ENCODE assay signal across 8 cellular contexts in the genomic region with DNA sequence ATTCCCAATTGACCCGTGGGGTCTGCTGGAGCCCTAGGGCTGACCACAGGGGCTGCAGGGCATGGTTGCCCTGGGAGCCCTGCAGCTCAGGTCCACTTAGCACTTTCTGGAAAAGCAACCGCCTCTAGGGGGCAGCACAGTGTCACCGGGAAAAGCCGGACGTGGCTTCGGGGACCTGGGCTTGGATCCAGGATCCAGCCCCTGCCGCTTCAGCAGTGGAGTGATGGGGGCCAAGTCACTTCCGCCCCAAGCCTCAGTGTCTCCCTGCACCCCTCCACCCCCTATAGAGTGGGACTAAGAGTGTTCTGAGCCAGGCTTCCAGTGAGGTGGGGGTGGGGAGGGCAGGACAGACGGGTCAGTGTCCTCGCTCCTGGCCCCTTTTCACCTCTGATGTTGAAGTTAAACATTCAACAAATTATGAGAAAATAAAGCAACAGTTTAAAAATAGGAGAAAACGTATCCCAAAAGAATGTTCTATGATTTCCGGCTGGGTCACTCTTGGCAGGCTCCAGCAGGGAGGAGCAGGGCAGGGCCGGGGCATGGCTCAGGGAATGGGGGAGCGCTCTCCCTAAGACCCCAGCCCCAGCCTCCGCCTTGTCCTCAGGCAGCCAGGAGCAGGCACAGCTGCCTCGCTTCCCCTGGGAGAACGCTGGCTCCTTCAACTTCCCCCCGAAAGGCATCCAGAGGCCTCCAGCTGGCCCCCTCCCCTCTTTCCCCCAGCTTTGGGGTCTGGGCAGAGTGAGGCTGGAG.
A peak's percentile ranks its signal among the peaks of the same experiment; 100 is the strongest.
DNase-seq lines count a peak whose midpoint lies in the region; ATAC-seq, FAIRE-seq and TF ChIP-seq lines count a peak whose summit lies in the region.

No MANE protein-coding gene starts in this region.

- DNase-seq in NCI-H2196 (lab: John Stamatoyannopoulos, UW; ENCODE audit: unreplicated experiment) (peak; percentile 82), frontal cortex (ENCODE audit: low spot score in 2 of 2) (peak; percentile 38 to 67), ovary (peak; percentile 74 to 91 (median 86))
- peak; percentile 39 for DNase-seq in activated CD8-positive, alpha-beta memory T cell treated with anti-CD3 and anti-CD28 coated beads, Interleukin-2, amount 50 U/mL, for 4 hours
- no peak for DNase-seq in effector CD4-positive, alpha-beta T cell

- H2AFZ ChIP-seq in ACC112 (ENCODE audit: low read length, unreplicated experiment): no peak overlapping the region

- H3K4me3 ChIP-seq in ACC112 (ENCODE audit: low read depth, low read length) (peak overlapping the region; percentile 52; the same call in 1 of the 2 replicates), ovary (no peak overlapping the region)

- H3K79me2 ChIP-seq in ACC112 (ENCODE audit: control insufficient read depth, insufficient read depth, low read length, unreplicated experiment): no peaks in the 10 kb centered on the region

- H3K36me3 ChIP-seq in ACC112 (ENCODE audit: insufficient read depth, low read length) (no peaks in the 10 kb centered on the region), ovary (no peaks in the 10 kb centered on the region)

- peak overlapping the region; percentile 72 for H3K27ac ChIP-seq in ACC112 (ENCODE audit: low read depth, low read length)
- peak overlapping the region in 1 of 2 donors; percentile 56 for H3K27ac ChIP-seq in ovary

- FAIRE-seq in frontal cortex (lab: Jason Lieb, UNC): no peak

- TF ChIP-seq POLR2A in ovary (IDR thresholded peaks at IDR 0.05): no peak

- TF ChIP-seq EP300 in ovary (IDR thresholded peaks at IDR 0.05): no peak

- intact Hi-C loops in ovary (cut with DNase I): loop anchor here in 3 of 4 donors (2.0 to 10.0 kb wide), 3 partner anchors 279 to 549 kb away; no protein-coding TSS in a partner anchor

- H3K4me1 ChIP-seq in ACC112 (ENCODE audit: control insufficient read depth, insufficient read depth, low read length, unreplicated experiment) (peaks cover 17% of the 10 kb centered on the region), ovary (ENCODE audit: insufficient read depth) (peaks cover 12% of the 10 kb centered on the region)

- H3K9me3 ChIP-seq in ovary: no peaks in the 10 kb centered on the region

- 3% methylated on average over 17 to 18 of the region's 18 CpGs for WGBS in ovary, 3 donors

- H3K27me3 ChIP-seq in ACC112 (ENCODE audit: insufficient read depth, low read length): 0 out of 2 replicates have a peak, but pooled peaks cover 3% of the 10 kb centered on the region
- H3K27me3 ChIP-seq in ovary: no peaks in the 10 kb centered on the region

- TF ChIP-seq CTCF in GM12872 (IDR thresholded peaks at IDR 0.05; ENCODE audit: insufficient read depth, low read depth, low read length): peak; percentile 80
- TF ChIP-seq CTCF in ovary (IDR thresholded peaks at IDR 0.05): peak; percentile 28 to 58 (median 58)

- no peak for ATAC-seq in GM21390 (IDR thresholded peaks at IDR 0.05; ENCODE audit: unreplicated experiment)
